In the genomic region with DNA sequence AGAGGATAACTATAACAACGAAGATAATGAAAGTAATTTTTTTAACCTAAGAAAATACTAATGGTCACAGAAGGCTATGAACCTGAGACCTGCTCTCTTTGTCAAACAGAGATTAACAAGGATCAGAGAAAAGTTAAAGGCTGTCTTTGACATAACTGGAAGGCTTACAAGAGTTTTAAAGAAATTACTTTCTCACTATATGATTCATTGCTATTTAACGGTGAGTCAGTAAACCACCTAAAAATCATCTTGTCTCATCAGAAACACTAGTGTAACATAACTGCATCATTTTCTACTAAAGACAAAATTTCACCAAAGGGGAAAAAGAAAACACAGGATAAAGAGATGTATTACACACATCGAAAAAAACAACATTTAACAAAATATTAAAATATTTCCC, we compare ENCODE assay signal across 21 cellular contexts. TPM values are rescaled to one million over a fixed set of nuclear protein-coding genes. Genes with fewer than 3 reads are reported as not detected.
A peak's percentile ranks its signal among the peaks of the same experiment; 100 is the strongest.
DNase-seq lines count a peak whose midpoint lies in the region; ATAC-seq and TF ChIP-seq lines count a peak whose summit lies in the region.
"Had no signal": no experiment of that assay in that cellular context is flagged by ENCODE, and none has a peak within 500 bp of the region (broad histone marks: within the 10 kb centered on the region; RNA-seq: fewer than 3 reads in every experiment).

No MANE protein-coding gene starts in this region.

- H3K4me3 ChIP-seq in epithelial cell of esophagus (ENCODE audit: low read length), result no peak overlapping the region
- H3K4me3 ChIP-seq: left ventricle myocardium inferior, sigmoid colon had no signal

- peaks cover 18% of the 10 kb centered on the region for H3K4me1 Mint-ChIP-seq in stimulated activated naive CD8-positive, alpha-beta T cell treated with anti-CD3 and anti-CD28 coated beads, Interleukin-15, Interleukin-2, amounts not matched to agents 100 ng/mL and 50 ng/mL, for 24 hours (ENCODE audit: low read depth)
- peaks cover 0 to 7% of the 10 kb centered on the region in 2 donors for H3K4me1 Mint-ChIP-seq in immature natural killer cell
- H3K4me1 Mint-ChIP-seq: endodermal cell had no signal

- no peak overlapping the region for H3K4me3 Mint-ChIP-seq in stimulated activated naive CD8-positive, alpha-beta T cell treated with anti-CD3 and anti-CD28 coated beads, Interleukin-15, Interleukin-2, amounts not matched to agents 100 ng/mL and 50 ng/mL, for 24 hours
- no peak overlapping the region for H3K4me3 Mint-ChIP-seq in immature natural killer cell
- H3K4me3 Mint-ChIP-seq: CD4-positive, alpha-beta memory T cell; endodermal cell had no signal

- H3K27ac Mint-ChIP-seq in activated naive CD4-positive, alpha-beta T cell treated with anti-CD3 and anti-CD28 coated beads, Interleukin-2, amount 50 U/mL, for 72 hours, result peak overlapping the region; percentile 59 to 65
- H3K27ac Mint-ChIP-seq in stimulated activated naive CD8-positive, alpha-beta T cell treated with anti-CD3 and anti-CD28 coated beads, Interleukin-15, Interleukin-2, amounts not matched to agents 100 ng/mL and 50 ng/mL, for 24 hours, result peak overlapping the region; percentile 88
- H3K27ac Mint-ChIP-seq in immature natural killer cell, result no peak overlapping the region
- H3K27ac Mint-ChIP-seq: endodermal cell had no signal

- DNase-seq in activated naive CD4-positive, alpha-beta T cell treated with anti-CD3 and anti-CD28 coated beads, Interleukin-2, amount 50 U/mL, for 72 hours (ENCODE audit: low spot score in 2 of 2), result no peak
- DNase-seq in activated naive CD4-positive, alpha-beta T cell treated with anti-CD3 and anti-CD28 coated beads, Interleukin-2, amount 50 U/mL, for 16 hours, result no peak
- DNase-seq in epithelial cell of esophagus (ENCODE audit: low read depth), result peak; percentile 33
- DNase-seq in immature natural killer cell, result no peak
- DNase-seq in stimulated activated CD4-positive, alpha-beta T cell treated with anti-CD3 and anti-CD28 coated beads, Interleukin-4, amount 100 ng/mL, for 24 hours, result no peak
- DNase-seq: activated CD4-positive, CD25-positive, alpha-beta regulatory T cell; aorta; CD4-positive, alpha-beta memory T cell; DMS79 treated with DMSO at 0.1 percent for 48 hours; endodermal cell; foreskin melanocyte; left ventricle myocardium inferior; NCI-H2081 treated with DMSO at 0.1 percent for 48 hours; NCI-H510A; sigmoid colon; stimulated activated CD4-positive, alpha-beta T cell treated with anti-CD3 and anti-CD28 coated beads, Interleukin-2, amount 100 ng/mL, for 24 hours had no signal

- no peaks in the 10 kb centered on the region for H3K9me3 Mint-ChIP-seq in activated naive CD4-positive, alpha-beta T cell treated with anti-CD3 and anti-CD28 coated beads, Interleukin-2, amount 50 U/mL, for 72 hours
- no peaks in the 10 kb centered on the region for H3K9me3 Mint-ChIP-seq in stimulated activated naive CD8-positive, alpha-beta T cell treated with anti-CD3 and anti-CD28 coated beads, Interleukin-15, Interleukin-2, amounts not matched to agents 100 ng/mL and 50 ng/mL, for 24 hours
- no peaks in the 10 kb centered on the region for H3K9me3 Mint-ChIP-seq in immature natural killer cell
- H3K9me3 Mint-ChIP-seq: CD4-positive, alpha-beta memory T cell; endodermal cell had no signal

- no peak for TF ChIP-seq CTCF in epithelial cell of esophagus (IDR thresholded peaks at IDR 0.05; ENCODE audit: insufficient read depth, low read depth, low read length, missing control alignments)

- H3K27me3 Mint-ChIP-seq in stimulated activated naive CD8-positive, alpha-beta T cell treated with anti-CD3 and anti-CD28 coated beads, Interleukin-15, Interleukin-2, amounts not matched to agents 100 ng/mL and 50 ng/mL, for 24 hours, result no peaks in the 10 kb centered on the region
- no peaks in the 10 kb centered on the region for H3K27me3 Mint-ChIP-seq in immature natural killer cell (ENCODE audit: low read depth in 3 of 3)
- H3K27me3 Mint-ChIP-seq: CD4-positive, alpha-beta memory T cell had no signal

- peak; percentile 81 to 90 for ATAC-seq in activated naive CD4-positive, alpha-beta T cell treated with anti-CD3 and anti-CD28 coated beads, Interleukin-2, amount 50 U/mL, for 72 hours
- peak; percentile 69 for ATAC-seq in SK-N-SH treated with all-trans-retinoic acid at 6 μM for 48 hours
- ATAC-seq in GM21529 (IDR thresholded peaks at IDR 0.05; ENCODE audit: unreplicated experiment), result no peak

- peaks cover 0 to 8% of the 10 kb centered on the region in 2 donors for H3K36me3 Mint-ChIP-seq in activated naive CD4-positive, alpha-beta T cell treated with anti-CD3 and anti-CD28 coated beads, Interleukin-2, amount 50 U/mL, for 72 hours
- H3K36me3 Mint-ChIP-seq in stimulated activated naive CD8-positive, alpha-beta T cell treated with anti-CD3 and anti-CD28 coated beads, Interleukin-15, Interleukin-2, amounts not matched to agents 100 ng/mL and 50 ng/mL, for 24 hours (ENCODE audit: low read depth), result peaks cover 9% of the 10 kb centered on the region
- peaks cover 12 to 38% (median 26%) of the 10 kb centered on the region in 3 donors for H3K36me3 Mint-ChIP-seq in immature natural killer cell

TF ChIP-seq in SK-N-SH treated with all-trans-retinoic acid at 6 μM for 48 hours, 23 proteins besides CTCF, POLR2A, EP300 and RAD21:
- TF ChIP-seq ZFP30 (CRISPR knock-in tag; IDR thresholded peaks at IDR 0.05) (no peak), RARB (CRISPR knock-in tag; IDR thresholded peaks at IDR 0.05) (no peak), ZNF565 (CRISPR knock-in tag; conservative IDR thresholded peaks at IDR 0.05; ENCODE audit: low read depth) (no peak), BACH2 (CRISPR knock-in tag; IDR thresholded peaks at IDR 0.05; ENCODE audit: borderline replicate concordance) (no peak), TOX (CRISPR knock-in tag; IDR thresholded peaks at IDR 0.05; ENCODE audit: borderline replicate concordance) (no peak), OSR1 (CRISPR knock-in tag; IDR thresholded peaks at IDR 0.05) (no peak), CSDC2 (CRISPR knock-in tag; IDR thresholded peaks at IDR 0.05) (no peak), ESRRG (CRISPR knock-in tag; IDR thresholded peaks at IDR 0.05) (no peak), ZFP3 (CRISPR knock-in tag; IDR thresholded peaks at IDR 0.05) (no peak), GLIS3 (CRISPR knock-in tag; IDR thresholded peaks at IDR 0.05) (no peak), ISL1 (CRISPR knock-in tag; IDR thresholded peaks at IDR 0.05) (no peak)
- TF ChIP-seq, protein P1, sequence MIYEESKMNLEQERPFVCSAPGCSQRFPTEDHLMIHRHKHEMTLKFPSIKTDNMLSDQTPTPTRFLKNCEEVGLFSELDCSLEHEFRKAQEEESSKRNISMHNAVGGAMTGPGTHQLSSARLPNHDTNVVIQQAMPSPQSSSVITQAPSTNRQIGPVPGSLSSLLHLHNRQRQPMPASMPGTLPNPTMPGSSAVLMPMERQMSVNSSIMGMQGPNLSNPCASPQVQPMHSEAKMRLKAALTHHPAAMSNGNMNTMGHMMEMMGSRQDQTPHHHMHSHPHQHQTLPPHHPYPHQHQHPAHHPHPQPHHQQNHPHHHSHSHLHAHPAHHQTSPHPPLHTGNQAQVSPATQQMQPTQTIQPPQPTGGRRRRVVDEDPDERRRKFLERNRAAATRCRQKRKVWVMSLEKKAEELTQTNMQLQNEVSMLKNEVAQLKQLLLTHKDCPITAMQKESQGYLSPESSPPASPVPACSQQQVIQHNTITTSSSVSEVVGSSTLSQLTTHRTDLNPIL (CRISPR knock-in tag; IDR thresholded peaks at IDR 0.05; ENCODE audit: low read depth), result no peak
TF ChIP-seq in SK-N-SH treated with all-trans-retinoic acid at 6 μM for 48 hours: peak in this region for 0.

RNA-seq across cellular contexts. Expression of a gene that starts 19.3 kb away (rescaled TPM):
- total RNA-seq in activated naive CD4-positive, alpha-beta T cell treated with anti-CD3 and anti-CD28 coated beads, Interleukin-2, amount 50 U/mL, for 72 hours, result not detected
- polyA plus RNA-seq in immature natural killer cell, result under 1 TPM in 1 of 3 donors, not detected in 2; 0.27 TPM
- total RNA-seq: aorta; CD4-positive, alpha-beta memory T cell; endodermal cell; left ventricle myocardium inferior; omental fat pad; sigmoid colon; temporal lobe had no signal
- polyA plus RNA-seq: sigmoid colon had no signal

Comparison
In these comparisons a context has a peak if more than half of its experiments do, and no peak if none do; other contexts are left out.
1. H3K27ac Mint-ChIP-seq: peak in activated naive CD4-positive, alpha-beta T cell treated with anti-CD3 and anti-CD28 coated beads, Interleukin-2, amount 50 U/mL, for 72 hours (2 of 2) and stimulated activated naive CD8-positive, alpha-beta T cell treated with anti-CD3 and anti-CD28 coated beads, Interleukin-15, Interleukin-2, amounts not matched to agents 100 ng/mL and 50 ng/mL, for 24 hours (single experiment); none in immature natural killer cell (0 of 6).